ENCODE assay signal across 10 cellular contexts in the genomic region with DNA sequence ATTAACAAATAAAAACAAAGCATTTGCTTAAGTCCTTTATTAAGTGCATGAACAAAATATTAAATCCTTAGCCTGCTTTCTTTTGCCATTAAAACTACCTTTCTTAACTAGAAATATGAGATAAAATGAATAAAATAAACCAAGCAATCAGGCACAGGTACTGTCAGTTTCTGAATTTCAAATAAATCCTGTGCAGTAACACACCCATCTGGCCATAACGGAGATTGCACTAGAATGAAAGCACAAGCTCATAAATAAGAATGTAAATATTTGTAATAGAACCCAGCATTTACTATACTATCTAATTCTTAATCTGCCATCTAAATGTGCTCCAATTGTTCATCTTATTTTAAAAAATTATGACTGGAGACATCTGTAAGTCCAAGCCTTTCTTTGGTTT. TPM values are rescaled to one million over a fixed set of nuclear protein-coding genes. Genes with fewer than 3 reads are reported as not detected.
DNase-seq lines count a peak whose midpoint lies in the region; ATAC-seq, FAIRE-seq and TF ChIP-seq lines count a peak whose summit lies in the region.
"Had no signal": no experiment of that assay in that cellular context is flagged by ENCODE, and none has a peak within 500 bp of the region (broad histone marks: within the 10 kb centered on the region; RNA-seq: fewer than 3 reads in every experiment).

No MANE protein-coding gene starts in this region.

- no peak for ATAC-seq in activated CD4-positive, alpha-beta T cell treated with anti-CD3 and anti-CD28 coated beads for 36 hours

- TF ChIP-seq CTCF in H1 (IDR thresholded peaks at IDR 0.05; ENCODE audit: control extremely low read depth in 1 of 3, insufficient read depth in 1 of 3, low read depth in 1 of 3, low read length in 3 of 3) (no peak), uterus (IDR thresholded peaks at IDR 0.05) (no peak), Calu3 (IDR thresholded peaks at IDR 0.05; ENCODE audit: unreplicated experiment) (no peak)

- FAIRE-seq in H1 (lab: Jason Lieb, UNC) = no peak
- FAIRE-seq in small intestine (lab: Jason Lieb, UNC) = no peak
- FAIRE-seq: astrocyte had no signal

- no peak overlapping the region for H4K91ac ChIP-seq in H1 (replicated peaks; ENCODE audit: insufficient read length, low read length)

- no peaks in the 10 kb centered on the region for H3K79me2 ChIP-seq in H1 (ENCODE audit: control insufficient read depth in 1 of 2, insufficient read depth in 2 of 2, low read length in 2 of 2)

- H3K9me3 Mint-ChIP-seq in activated CD4-positive, alpha-beta T cell treated with anti-CD3 and anti-CD28 coated beads for 36 hours (ENCODE audit: low read depth) = no peaks in the 10 kb centered on the region
- H3K9me3 Mint-ChIP-seq in activated CD4-positive, alpha-beta T cell treated with anti-CD3 and anti-CD28 coated beads, Interleukin-2, amount 10 ng/mL, durations not matched to agents 24 days and 14 days = no peaks in the 10 kb centered on the region
- H3K9me3 Mint-ChIP-seq in Calu3 (ENCODE audit: low read depth, unreplicated experiment) = no peaks in the 10 kb centered on the region

- CTCF ChIA-PET in activated CD4-positive, alpha-beta T cell treated with anti-CD3 and anti-CD28 coated beads for 36 hours (lab: Charles Lee) = interaction anchor here (0.6 to 3.5 kb wide), 27 partner anchors 10 to 1677 kb away, joined by 3 to 68 read pairs (median 5); partner anchors contain the start of genes PRKRA and RBM45
- CTCF ChIA-PET in H1 (lab: Charles Lee; ENCODE audit: partially characterized antibody) (interaction anchor here (0.6 to 7.9 kb wide), 15 partner anchors 10 to 654 kb away, joined by 3 to 61 read pairs (median 4); partner anchors contain the start of gene RBM45), Calu3 (lab: Charles Lee) (interaction anchor here (0.9 to 1.3 kb wide), 3 partner anchors 30 to 307 kb away, joined by 3 read pairs; partner anchors contain the start of gene RBM45)

- H3K27ac ChIP-seq in H1 (ENCODE audit: low read depth, low read length) (no peak overlapping the region), small intestine (ENCODE audit: low read depth in 1 of 2, low read length in 1 of 2) (no peak overlapping the region), uterus (peak overlapping the region in 1 of 2 donors; percentile 29)

- no peak overlapping the region for H3K4me2 ChIP-seq in H1 (ENCODE audit: insufficient read depth in 1 of 2, low read depth in 2 of 2, low read length in 2 of 2)

- peak; percentile 7 to 37; a peak in 2 of 4 replicates for TF ChIP-seq RAD21 in H1 (IDR thresholded peaks at IDR 0.05 in 1 of 2, conservative IDR thresholded peaks at IDR 0.05 in 1 of 2; ENCODE audit: low read depth in 2 of 2, low read length in 2 of 2)

- H3K4me3 ChIP-seq in H1 (ENCODE audit: extremely low read depth in 1 of 4, insufficient read depth in 2 of 4, low read depth in 3 of 4, low read length in 4 of 4) (no peak overlapping the region), small intestine (ENCODE audit: low read depth in 1 of 2, low read length in 2 of 2) (no peak overlapping the region), uterus (no peak overlapping the region)

- intact Hi-C loops in activated CD4-positive, alpha-beta T cell treated with anti-CD3 and anti-CD28 coated beads for 36 hours (cut with DNase I, micrococcal nuclease) = loop anchor here (1.0 to 10.0 kb wide), 4 partner anchors 22 to 804 kb away; partner anchors contain the start of gene RBM45 (in 1 of the 2)
- intact Hi-C loops in activated CD4-positive, alpha-beta T cell treated with anti-CD3 and anti-CD28 coated beads, Interleukin-2, amount 10 ng/mL, durations not matched to agents 24 days and 14 days (cut with micrococcal nuclease) = loop anchor here (10.0 kb wide), 1 partner anchor 846 kb away; the partner anchor contains the start of gene SESTD1
- intact Hi-C loops in uterus (cut with DNase I; ENCODE audit: low total_unique reads) (no loop called here), Calu3 (cut with micrococcal nuclease; ENCODE audit: unreplicated experiment) (loop anchor here (1.0 to 10.0 kb wide), 4 partner anchors 113 to 514 kb away; no protein-coding TSS in a partner anchor)

- no peak overlapping the region for H3K9ac ChIP-seq in H1 (replicated peaks in 1 of 4; ENCODE audit: extremely low read depth in 1 of 4, low read depth in 3 of 4, low read length in 3 of 4)

- WGBS in H1 (ENCODE audit: extremely low coverage in 1 of 2, insufficient coverage in 1 of 2, insufficient read length in 1 of 2, insufficient replicate concordance in 2 of 2, low coverage in 1 of 2, low lambda C conversion rate in 2 of 2, missing lambda C conversion rate in 1 of 2), 2 experiments = 94% methylated on average over 1 of the region's 1 CpG; no CpG with 5 or more reads in 1 of the 2 experiments
- 9 to 37% (median 29%) methylated on average over 1 of the region's 1 CpG for WGBS in small intestine, 3 donors

- peaks cover 7% of the 10 kb centered on the region for H3K36me3 Mint-ChIP-seq in activated CD4-positive, alpha-beta T cell treated with anti-CD3 and anti-CD28 coated beads for 36 hours (ENCODE audit: low read depth)
- peaks cover 13% of the 10 kb centered on the region for H3K36me3 Mint-ChIP-seq in activated CD4-positive, alpha-beta T cell treated with anti-CD3 and anti-CD28 coated beads, Interleukin-2, amount 10 ng/mL, durations not matched to agents 24 days and 14 days (ENCODE audit: low read depth)
- no peaks in the 10 kb centered on the region for H3K36me3 Mint-ChIP-seq in Calu3 (ENCODE audit: insufficient read depth, unreplicated experiment)

- H3K36me3 ChIP-seq in H1 (ENCODE audit: control insufficient read depth in 2 of 4, insufficient read depth in 4 of 4, low read length in 3 of 4) (no peaks in the 10 kb centered on the region), small intestine (ENCODE audit: control insufficient read depth in 2 of 2, insufficient read depth in 2 of 2, low read length in 2 of 2) (no peaks in the 10 kb centered on the region), uterus (no peaks in the 10 kb centered on the region)

- no peak overlapping the region for H3K4ac ChIP-seq in H1 (replicated peaks; ENCODE audit: insufficient read length, low read depth, low read length)

- no peak overlapping the region for H2BK20ac ChIP-seq in H1 (ENCODE audit: low read length)

- H3K79me1 ChIP-seq in H1 (ENCODE audit: low read depth, low read length) = no peaks in the 10 kb centered on the region; the same call in 1 of the 2 replicates

- H2AFZ ChIP-seq in H1 (ENCODE audit: low read length) = no peak overlapping the region

- peaks cover 7% of the 10 kb centered on the region for H3K4me1 Mint-ChIP-seq in activated CD4-positive, alpha-beta T cell treated with anti-CD3 and anti-CD28 coated beads for 36 hours
- H3K4me1 Mint-ChIP-seq in activated CD4-positive, alpha-beta T cell treated with anti-CD3 and anti-CD28 coated beads, Interleukin-2, amount 10 ng/mL, durations not matched to agents 24 days and 14 days = peaks cover 28% of the 10 kb centered on the region
- no peaks in the 10 kb centered on the region for H3K4me1 Mint-ChIP-seq in Calu3 (ENCODE audit: low read depth, unreplicated experiment)

- TF ChIP-seq POLR2A in H1 (IDR thresholded peaks at IDR 0.05; ENCODE audit: control extremely low read depth in 1 of 2, low read depth in 2 of 2, low read length in 2 of 2) (no peak), uterus (IDR thresholded peaks at IDR 0.05) (no peak)

- H3K18ac ChIP-seq in H1 (ENCODE audit: extremely low read depth, low read length) = no peak overlapping the region

- H3K27ac Mint-ChIP-seq in activated CD4-positive, alpha-beta T cell treated with anti-CD3 and anti-CD28 coated beads for 36 hours = no peak overlapping the region
- no peak overlapping the region for H3K27ac Mint-ChIP-seq in activated CD4-positive, alpha-beta T cell treated with anti-CD3 and anti-CD28 coated beads, Interleukin-2, amount 10 ng/mL, durations not matched to agents 24 days and 14 days
- H3K27ac Mint-ChIP-seq in Calu3 (ENCODE audit: unreplicated experiment) = no peak overlapping the region

- POLR2A ChIA-PET in activated CD4-positive, alpha-beta T cell treated with anti-CD3 and anti-CD28 coated beads for 36 hours (lab: Charles Lee) = no interaction called here
- POLR2A ChIA-PET in H1 (lab: Charles Lee; ENCODE audit: partially characterized antibody) = interaction anchor here (1.1 to 2.4 kb wide), 4 partner anchors 10 to 32 kb away, joined by 3 to 8 read pairs (median 6); partner anchors contain the start of genes PJVK and PRKRA

- no peak overlapping the region for H4K5ac ChIP-seq in H1 (ENCODE audit: insufficient read length, low read depth, low read length)

- no peak overlapping the region for H3K14ac ChIP-seq in H1 (ENCODE audit: insufficient read length)

- H2AK5ac ChIP-seq in H1 (ENCODE audit: low read depth, low read length) = no peak overlapping the region

- H3K23me2 ChIP-seq in H1 (ENCODE audit: low read depth, low read length) = no peaks in the 10 kb centered on the region

- no peak overlapping the region for H3K56ac ChIP-seq in H1 (replicated peaks; ENCODE audit: insufficient read length, low read depth, low read length)

- H3K27me3 Mint-ChIP-seq in activated CD4-positive, alpha-beta T cell treated with anti-CD3 and anti-CD28 coated beads for 36 hours = no peaks in the 10 kb centered on the region
- H3K27me3 Mint-ChIP-seq in activated CD4-positive, alpha-beta T cell treated with anti-CD3 and anti-CD28 coated beads, Interleukin-2, amount 10 ng/mL, durations not matched to agents 24 days and 14 days = no peaks in the 10 kb centered on the region
- H3K27me3 Mint-ChIP-seq in Calu3 (ENCODE audit: unreplicated experiment) = no peaks in the 10 kb centered on the region

- no peak overlapping the region for H2BK12ac ChIP-seq in H1 (ENCODE audit: low read depth, low read length)

- H2BK5ac ChIP-seq in H1 (ENCODE audit: low read depth, low read length) = no peak overlapping the region

- no peaks in the 10 kb centered on the region for H4K20me1 ChIP-seq in H1 (replicated peaks in 1 of 2; ENCODE audit: control insufficient read depth in 1 of 2, insufficient read depth in 2 of 2, low read length in 2 of 2)

- no peak overlapping the region for H2BK120ac ChIP-seq in H1 (replicated peaks; ENCODE audit: low read depth, low read length)

- peaks cover 0 to 2% (median 0%) of the 10 kb centered on the region in 4 experiments; a peak in 1 of 7 replicates for H3K4me1 ChIP-seq in H1 (replicated peaks in 1 of 4; ENCODE audit: control insufficient read depth in 3 of 4, insufficient read depth in 4 of 4, low read length in 3 of 4)
- no peaks in the 10 kb centered on the region for H3K4me1 ChIP-seq in small intestine (ENCODE audit: control insufficient read depth in 2 of 2, insufficient read depth in 1 of 2, low read depth in 1 of 2, low read length in 1 of 2)
- H3K4me1 ChIP-seq in uterus = no peaks in the 10 kb centered on the region

- no peak overlapping the region for H2BK15ac ChIP-seq in H1 (ENCODE audit: low read length)

- H3K9me3 ChIP-seq in H1 (ENCODE audit: insufficient read depth in 2 of 2, low read depth in 1 of 2, low read length in 1 of 2) = no peaks in the 10 kb centered on the region
- no peaks in the 10 kb centered on the region for H3K9me3 ChIP-seq in small intestine (ENCODE audit: control insufficient read depth, low read depth)
- H3K9me3 ChIP-seq in uterus = no peaks in the 10 kb centered on the region

- H4K8ac ChIP-seq in H1 (ENCODE audit: extremely low read depth, insufficient read depth, low read length) = no peak overlapping the region

- H3K27me3 ChIP-seq in H1 (replicated peaks in 1 of 4; ENCODE audit: control insufficient read depth in 3 of 4, extremely low read depth in 1 of 4, insufficient read depth in 3 of 4, low read length in 3 of 4) (no peaks in the 10 kb centered on the region), small intestine (ENCODE audit: control insufficient read depth in 2 of 2, insufficient read depth in 2 of 2, low read length in 2 of 2) (no peaks in the 10 kb centered on the region), uterus (no peaks in the 10 kb centered on the region)

- no TSS peak for BruUV-seq in Calu3 (replicated peaks; lab: Mats Ljungman, UMichigan)

- no peak overlapping the region for H3K23ac ChIP-seq in H1 (ENCODE audit: insufficient read length)

- H3K4me3 Mint-ChIP-seq in activated CD4-positive, alpha-beta T cell treated with anti-CD3 and anti-CD28 coated beads for 36 hours = no peak overlapping the region
- H3K4me3 Mint-ChIP-seq in activated CD4-positive, alpha-beta T cell treated with anti-CD3 and anti-CD28 coated beads, Interleukin-2, amount 10 ng/mL, durations not matched to agents 24 days and 14 days = no peak overlapping the region
- H3K4me3 Mint-ChIP-seq in Calu3 (ENCODE audit: low read depth, unreplicated experiment) = no peak overlapping the region

- no peak for TF ChIP-seq EP300 in H1 (IDR thresholded peaks at IDR 0.05; ENCODE audit: borderline replicate concordance in 1 of 2, low read depth in 2 of 2, low read length in 2 of 2)

- peak; percentile 41 for DNase-seq in activated CD4-positive, alpha-beta T cell treated with anti-CD3 and anti-CD28 coated beads for 36 hours
- no peak for DNase-seq in activated CD4-positive, alpha-beta T cell treated with anti-CD3 and anti-CD28 coated beads, Interleukin-2, amount 10 ng/mL, durations not matched to agents 24 days and 14 days
- DNase-seq in NCI-H2227 treated with DMSO at 0.1 percent for 48 hours (lab: John Stamatoyannopoulos, UW) (peak; percentile 35), H1 (ENCODE audit: low read depth in 1 of 2, low spot score in 2 of 2) (no peak), small intestine (peak; percentile 21), uterus (no peak), Calu3 (no peak), GDM1 (lab: John Stamatoyannopoulos, UW) (no peak)
- DNase-seq: activated CD4-positive, CD25-positive, alpha-beta regulatory T cell treated with anti-CD3 and anti-CD28 coated beads, Interleukin-2, amount 50 U/mL, for 72 hours had no signal

RNA-seq across cellular contexts. Expression of gene PRKRA, which starts 31.9 kb away (rescaled TPM):
- total RNA-seq in activated CD4-positive, alpha-beta T cell treated with anti-CD3 and anti-CD28 coated beads for 36 hours = 10 to 100 TPM; 63.5 to 65.1 TPM
- total RNA-seq in activated CD4-positive, alpha-beta T cell treated with anti-CD3 and anti-CD28 coated beads, Interleukin-2, amount 10 ng/mL, durations not matched to agents 24 days and 14 days = 52.4 and 61.2 TPM in 2 replicates
- 55.3 and 60.4 TPM in 2 replicates for total RNA-seq in H1 (2021; fragmentation: NEBNext Ultra II Directional; extraction: Animal tissue kit (Norgen Biotek cat#: 25700))
- polyA plus RNA-seq in H1 (2011; rRNA removed) (25.4 and 36.1 TPM in 2 replicates), small intestine (10 to 100 TPM; 26.6 to 31.4 (median 29.2) TPM)
- 32.7 TPM for polyA plus RNA-seq in H1 (2011; cell fraction: cytosol; rRNA removed)
- polyA plus RNA-seq in H1 (2011; cell fraction: nucleus; rRNA removed) = 37.3 TPM
- polyA plus RNA-seq in H1 (2012, experiment 1 of 2) = 39.5 to 51.6 TPM (median 45.8 TPM) in 4 replicates
- 13.5 TPM for polyA plus RNA-seq in H1 (2012, experiment 2 of 2)
- 41.2 TPM for polyA plus RNA-seq in H1 (2013, experiment 1 of 2)
- polyA plus RNA-seq in H1 (2013, experiment 2 of 2) = 39.3 TPM
- polyA minus RNA-seq in H1 (2011; rRNA and poly(A)+ RNA removed) = 34.8 and 35.2 TPM in 2 replicates
- 61.7 TPM for polyA minus RNA-seq in H1 (2011; cell fraction: cytosol; rRNA and poly(A)+ RNA removed)
- polyA minus RNA-seq in H1 (2011; cell fraction: nucleus; rRNA and poly(A)+ RNA removed) = 99.6 TPM
- total RNA-seq in uterus (100 to 1,000 TPM in 1 of 4 donors, 10 to 100 TPM in 3; 42.1 to 132 (median 68.8) TPM), Calu3 (2022) (50.0 and 53.2 TPM in 2 replicates)

RNA-seq across cellular contexts. Expression of gene PJVK, which starts 32.1 kb away (rescaled TPM):
- 1 to 10 TPM; 1.9 to 2.4 TPM for total RNA-seq in activated CD4-positive, alpha-beta T cell treated with anti-CD3 and anti-CD28 coated beads for 36 hours
- 2.0 and 2.3 TPM in 2 replicates for total RNA-seq in activated CD4-positive, alpha-beta T cell treated with anti-CD3 and anti-CD28 coated beads, Interleukin-2, amount 10 ng/mL, durations not matched to agents 24 days and 14 days
- total RNA-seq in H1 (2021; fragmentation: NEBNext Ultra II Directional; extraction: Animal tissue kit (Norgen Biotek cat#: 25700)) = 2.3 and 2.4 TPM in 2 replicates
- 1.8 and 2.8 TPM in 2 replicates for polyA plus RNA-seq in H1 (2011; rRNA removed)
- polyA plus RNA-seq in H1 (2011; cell fraction: cytosol; rRNA removed) = 3.6 TPM
- polyA plus RNA-seq in H1 (2011; cell fraction: nucleus; rRNA removed) = 2.2 TPM
- 2.3 to 3.3 TPM (median 3.0 TPM) in 4 replicates for polyA plus RNA-seq in H1 (2012, experiment 1 of 2)
- 0.34 TPM for polyA plus RNA-seq in H1 (2012, experiment 2 of 2)
- 3.7 TPM for polyA plus RNA-seq in H1 (2013, experiment 1 of 2)
- polyA plus RNA-seq in H1 (2013, experiment 2 of 2) = 2.6 TPM
- 1.0 and 4.0 TPM in 2 replicates for polyA minus RNA-seq in H1 (2011; rRNA and poly(A)+ RNA removed)
- polyA minus RNA-seq in H1 (2011; cell fraction: cytosol; rRNA and poly(A)+ RNA removed) = 3.6 TPM
- polyA minus RNA-seq in H1 (2011; cell fraction: nucleus; rRNA and poly(A)+ RNA removed) = 4.8 TPM
- polyA plus RNA-seq in small intestine = 1 to 10 TPM in 2 of 3 donors, not detected in 1; 1.0 to 1.1 TPM
- 1 to 10 TPM in 3 of 4 donors, not detected in 1; 3.8 to 9.4 (median 7.5) TPM for total RNA-seq in uterus
- total RNA-seq in Calu3 (2022) = 2.6 and 4.3 TPM in 2 replicates

RNA-seq across cellular contexts. Expression of gene FKBP7, which starts 59.3 kb away (rescaled TPM):
- total RNA-seq in activated CD4-positive, alpha-beta T cell treated with anti-CD3 and anti-CD28 coated beads for 36 hours = 1 to 10 TPM; 3.4 to 4.8 TPM
- 4.8 and 4.9 TPM in 2 replicates for total RNA-seq in activated CD4-positive, alpha-beta T cell treated with anti-CD3 and anti-CD28 coated beads, Interleukin-2, amount 10 ng/mL, durations not matched to agents 24 days and 14 days
- total RNA-seq in H1 (2021; fragmentation: NEBNext Ultra II Directional; extraction: Animal tissue kit (Norgen Biotek cat#: 25700)) = 4.8 and 7.0 TPM in 2 replicates
- polyA plus RNA-seq in H1 (2011; rRNA removed) = 2.4 and 3.6 TPM in 2 replicates
- polyA plus RNA-seq in H1 (2011; cell fraction: cytosol; rRNA removed) = 4.5 TPM
- polyA plus RNA-seq in H1 (2011; cell fraction: nucleus; rRNA removed) = 3.0 TPM
- 4.6 to 10.8 TPM (median 4.9 TPM) in 4 replicates for polyA plus RNA-seq in H1 (2012, experiment 1 of 2)
- 1.8 TPM for polyA plus RNA-seq in H1 (2012, experiment 2 of 2)
- polyA plus RNA-seq in H1 (2013, experiment 1 of 2) = 9.5 TPM
- polyA plus RNA-seq in H1 (2013, experiment 2 of 2) = 9.5 TPM
- polyA minus RNA-seq in H1 (2011; rRNA and poly(A)+ RNA removed) = 1.9 and 2.4 TPM in 2 replicates
- polyA minus RNA-seq in H1 (2011; cell fraction: cytosol; rRNA and poly(A)+ RNA removed) = not detected
- polyA minus RNA-seq in H1 (2011; cell fraction: nucleus; rRNA and poly(A)+ RNA removed) = 3.5 TPM
- 1 to 10 TPM in 2 of 3 donors, not detected in 1; 3.0 to 7.8 TPM for polyA plus RNA-seq in small intestine
- 10 to 100 TPM in 3 of 4 donors, 1 to 10 TPM in 1; 5.4 to 87.2 (median 27.0) TPM for total RNA-seq in uterus
- total RNA-seq in Calu3 (2022) = 8.8 and 8.9 TPM in 2 replicates

Comparison
In these comparisons a context has a peak if more than half of its experiments do, and no peak if none do; other contexts are left out.
1. DNase-seq: peak in activated CD4-positive, alpha-beta T cell treated with anti-CD3 and anti-CD28 coated beads for 36 hours (single experiment), NCI-H2227 treated with DMSO at 0.1 percent for 48 hours (single experiment) and small intestine (single experiment); none in activated CD4-positive, alpha-beta T cell treated with anti-CD3 and anti-CD28 coated beads, Interleukin-2, amount 10 ng/mL, durations not matched to agents 24 days and 14 days (single experiment), H1 (0 of 2), uterus (0 of 2), Calu3 (single experiment) and GDM1 (single experiment).